Comparison of ENCODE assay signal across 32 cellular contexts in genomic region chr5:154485092-154485491, GRCh38. TPM values are rescaled to one million over a fixed set of nuclear protein-coding genes. Genes with fewer than 3 reads are reported as not detected.
A peak's percentile ranks its signal among the peaks of the same experiment; 100 is the strongest.
DNase-seq lines count a peak whose midpoint lies in the region; ATAC-seq, FAIRE-seq and TF ChIP-seq lines count a peak whose summit lies in the region.
"Had no signal": no experiment of that assay in that cellular context is flagged by ENCODE, and none has a peak within 500 bp of the region (broad histone marks: within the 10 kb centered on the region; RNA-seq: fewer than 3 reads in every experiment).

No MANE protein-coding gene starts in this region.

- H3K4me1 ChIP-seq in HUES6 (ENCODE audit: control insufficient read depth, insufficient read depth, low read length) = peaks cover 68% of the 10 kb centered on the region
- H3K4me1 ChIP-seq in neural progenitor cell = peaks cover 7% of the 10 kb centered on the region
- H3K4me1 ChIP-seq in CD8-positive, alpha-beta memory T cell (ENCODE audit: insufficient read depth, low read length) = no peaks in the 10 kb centered on the region
- peaks cover 13% of the 10 kb centered on the region for H3K4me1 ChIP-seq in psoas muscle
- H3K4me1 ChIP-seq in body of pancreas = peaks cover 25% of the 10 kb centered on the region

- no peak for TF ChIP-seq POLR2A in body of pancreas (IDR thresholded peaks at IDR 0.05)

- CTCF ChIA-PET in CD8-positive, alpha-beta memory T cell (lab: Charles Lee) = interaction anchor here (1.2 kb wide), 1 partner anchor 18 kb away, joined by 4 read pairs; no protein-coding TSS in a partner anchor
- CTCF ChIA-PET in activated CD8-positive, alpha-beta memory T cell treated with anti-CD3 and anti-CD28 coated beads, Interleukin-2, amount 10 ng/mL, durations not matched to agents 7 days and 5 days (lab: Charles Lee) = interaction anchor here (1.1 to 1.5 kb wide), 2 partner anchors 12 to 17 kb away, joined by 3 to 4 read pairs; no protein-coding TSS in a partner anchor

- H3K4me1 Mint-ChIP-seq in neural progenitor cell = peaks cover 13% of the 10 kb centered on the region
- peaks cover 11 to 27% (median 22%) of the 10 kb centered on the region in 3 donors for H3K4me1 Mint-ChIP-seq in CD8-positive, alpha-beta memory T cell
- H3K4me1 Mint-ChIP-seq in activated CD8-positive, alpha-beta memory T cell treated with anti-CD3 and anti-CD28 coated beads, Interleukin-2, amount 10 ng/mL, durations not matched to agents 7 days and 5 days = peaks cover 8% of the 10 kb centered on the region
- H3K4me1 Mint-ChIP-seq: activated naive CD4-positive, alpha-beta T cell treated with anti-CD3 and anti-CD28 coated beads, Interleukin-2, amount 10 ng/mL, durations not matched to agents 7 days and 5 days had no signal

- no peaks in the 10 kb centered on the region for H3K79me2 ChIP-seq in neural progenitor cell (ENCODE audit: low read depth)

- H3F3A ChIP-seq in neural progenitor cell (ENCODE audit: low read depth) = peaks cover 17% of the 10 kb centered on the region

- H3K27me3 ChIP-seq in HUES6 (ENCODE audit: control insufficient read depth, insufficient read depth, low read length) (peaks cover 96% of the 10 kb centered on the region), neural progenitor cell (peaks cover 100% of the 10 kb centered on the region), psoas muscle (ENCODE audit: insufficient read depth in 3 of 3, low read length in 2 of 3) (peaks cover 3 to 97% (median 53%) of the 10 kb centered on the region in 3 donors), body of pancreas (peaks cover 5 to 74% of the 10 kb centered on the region in 2 donors)
- peaks cover 64% of the 10 kb centered on the region for H3K27me3 ChIP-seq in CD8-positive, alpha-beta memory T cell (ENCODE audit: insufficient read depth, low read length, poor library complexity, severe bottlenecking)

- no peak for ATAC-seq in activated CD8-positive, alpha-beta memory T cell treated with anti-CD3 and anti-CD28 coated beads, Interleukin-2, amount 10 ng/mL, durations not matched to agents 7 days and 5 days
- no peak for ATAC-seq in psoas muscle
- ATAC-seq in body of pancreas = no peak
- ATAC-seq: gastrocnemius medialis, mucosa of descending colon had no signal

- TF ChIP-seq CTCF in neural progenitor cell (IDR thresholded peaks at IDR 0.05) (no peak), psoas muscle (IDR thresholded peaks at IDR 0.05) (no peak), body of pancreas (IDR thresholded peaks at IDR 0.05) (no peak)

- H3K4me2 ChIP-seq in neural progenitor cell = no peak overlapping the region
- H3K4me2 ChIP-seq: KMS-11 had no signal

- peaks cover 71% of the 10 kb centered on the region for H4K20me1 ChIP-seq in neural progenitor cell (ENCODE audit: low read depth)

- no peak overlapping the region for H3K4me3 Mint-ChIP-seq in neural progenitor cell
- H3K4me3 Mint-ChIP-seq in CD8-positive, alpha-beta memory T cell = no peak overlapping the region
- H3K4me3 Mint-ChIP-seq in activated CD8-positive, alpha-beta memory T cell treated with anti-CD3 and anti-CD28 coated beads, Interleukin-2, amount 10 ng/mL, durations not matched to agents 7 days and 5 days = no peak overlapping the region
- H3K4me3 Mint-ChIP-seq: activated CD4-positive, alpha-beta T cell treated with anti-CD3 and anti-CD28 coated beads, Interleukin-2, amount 10 ng/mL, durations not matched to agents 24 days and 14 days; activated naive CD4-positive, alpha-beta T cell treated with anti-CD3 and anti-CD28 coated beads, Interleukin-2, amount 10 ng/mL, durations not matched to agents 7 days and 5 days; CD4-positive, CD25-positive, alpha-beta regulatory T cell; neural crest cell; T-helper 1 cell treated with Interleukin-12 subunit alpha and Interleukin-12 subunit beta and Interleukin-4 antibody, amounts not matched to agents 30 μg/mL and 1 μg/mL, for 36 hours had no signal

- H3K9ac ChIP-seq in HUES6 (ENCODE audit: low read length) = peak overlapping the region; percentile 7
- H3K9ac ChIP-seq in neural progenitor cell = no peak overlapping the region
- H3K9ac ChIP-seq: KMS-11 had no signal

- H3K27me3 Mint-ChIP-seq in neural progenitor cell (ENCODE audit: insufficient read depth, low read depth) = peaks cover 83% of the 10 kb centered on the region
- H3K27me3 Mint-ChIP-seq in CD8-positive, alpha-beta memory T cell = peaks cover 77 to 88% of the 10 kb centered on the region in 2 donors
- peaks cover 87% of the 10 kb centered on the region for H3K27me3 Mint-ChIP-seq in activated CD8-positive, alpha-beta memory T cell treated with anti-CD3 and anti-CD28 coated beads, Interleukin-2, amount 10 ng/mL, durations not matched to agents 7 days and 5 days

- H3K9me3 Mint-ChIP-seq in neural progenitor cell = no peaks in the 10 kb centered on the region
- H3K9me3 Mint-ChIP-seq in CD8-positive, alpha-beta memory T cell = no peaks in the 10 kb centered on the region
- no peaks in the 10 kb centered on the region for H3K9me3 Mint-ChIP-seq in activated CD8-positive, alpha-beta memory T cell treated with anti-CD3 and anti-CD28 coated beads, Interleukin-2, amount 10 ng/mL, durations not matched to agents 7 days and 5 days (ENCODE audit: low read depth)
- H3K9me3 Mint-ChIP-seq: activated naive CD4-positive, alpha-beta T cell treated with anti-CD3 and anti-CD28 coated beads, Interleukin-2, amount 10 ng/mL, durations not matched to agents 7 days and 5 days; neural crest cell; T-helper 1 cell treated with Interleukin-12 subunit alpha and Interleukin-12 subunit beta and Interleukin-4 antibody, amounts not matched to agents 30 μg/mL and 1 μg/mL, for 36 hours had no signal

- peak; percentile 16 for DNase-seq in DMS79 (lab: John Stamatoyannopoulos, UW)
- DNase-seq in neural progenitor cell (ENCODE audit: low spot score) = peak; percentile 18
- no peak for DNase-seq in CD8-positive, alpha-beta memory T cell
- no peak for DNase-seq in activated CD8-positive, alpha-beta memory T cell treated with anti-CD3 and anti-CD28 coated beads, Interleukin-2, amount 10 ng/mL, durations not matched to agents 7 days and 5 days
- DNase-seq in psoas muscle = no peak
- no peak for DNase-seq in body of pancreas
- DNase-seq: activated CD4-positive, alpha-beta T cell treated with anti-CD3 and anti-CD28 coated beads, Interleukin-2, amount 10 ng/mL, durations not matched to agents 24 days and 14 days; activated naive CD4-positive, alpha-beta T cell treated with anti-CD3 and anti-CD28 coated beads, Interleukin-2, amount 10 ng/mL, durations not matched to agents 7 days and 5 days; activated T-cell treated with anti-CD3 and anti-CD28 coated beads, Interleukin-2, amount 50 U/mL, for 48 hours; amygdala; CD4-positive, CD25-positive, alpha-beta regulatory T cell; DMS153; gastrocnemius medialis; GF-D8; GOT3; islet precursor cell; left ventricle myocardium superior; mucosa of descending colon; NCI-H2029; NCI-H510A treated with DMSO at 0.1 percent for 48 hours; stomach; tibial artery had no signal

- no peak overlapping the region for H2AFZ ChIP-seq in neural progenitor cell (replicated peaks)

- 0 to 4% (median 3%) methylated on average over 2 of the region's 2 CpGs for WGBS in psoas muscle, 3 donors
- WGBS in body of pancreas, 2 donors = 9 to 10% methylated on average over 2 of the region's 2 CpGs

- intact Hi-C loops in psoas muscle (cut with DNase I) = no loop called here
- intact Hi-C loops in body of pancreas (cut with DNase I) = no loop called here

- H3K4me3 ChIP-seq in HUES6 (ENCODE audit: low read depth, low read length) (peak overlapping the region; percentile 68; the same call in 1 of the 2 replicates), neural progenitor cell (no peak overlapping the region), psoas muscle (no peak overlapping the region), body of pancreas (no peak overlapping the region)
- H3K4me3 ChIP-seq in CD8-positive, alpha-beta memory T cell (ENCODE audit: low read length) = no peak overlapping the region
- H3K4me3 ChIP-seq: coronary artery, gastrocnemius medialis, mucosa of descending colon, stomach, tibial artery had no signal

- H3K27ac ChIP-seq in HUES6 (ENCODE audit: low read depth, low read length) (no peak overlapping the region), neural progenitor cell (no peak overlapping the region), psoas muscle (no peak overlapping the region), body of pancreas (no peak overlapping the region)
- H3K27ac ChIP-seq in CD8-positive, alpha-beta memory T cell (ENCODE audit: low read depth, low read length) = no peak overlapping the region
- H3K27ac ChIP-seq: coronary artery, gastrocnemius medialis, KMS-11, stomach, tibial artery had no signal

- FAIRE-seq in TTC549 (lab: Jason Lieb, UNC) = peak; percentile 5
- FAIRE-seq: endometrium, GM18507, RCC 7860 had no signal

- H3K36me3 ChIP-seq in HUES6 (ENCODE audit: control insufficient read depth, insufficient read depth, low read length) (no peaks in the 10 kb centered on the region), neural progenitor cell (no peaks in the 10 kb centered on the region), psoas muscle (ENCODE audit: insufficient read depth in 1 of 2, low read depth in 1 of 2) (no peaks in the 10 kb centered on the region), body of pancreas (replicated peaks in 1 of 2; ENCODE audit: insufficient read depth in 1 of 2, low read depth in 2 of 2) (no peaks in the 10 kb centered on the region)
- no peaks in the 10 kb centered on the region for H3K36me3 ChIP-seq in CD8-positive, alpha-beta memory T cell (ENCODE audit: insufficient read depth, low read length)
- H3K36me3 ChIP-seq: gastrocnemius medialis, stomach, tibial artery had no signal

- H3K36me3 Mint-ChIP-seq in neural progenitor cell = no peaks in the 10 kb centered on the region
- H3K36me3 Mint-ChIP-seq in CD8-positive, alpha-beta memory T cell = no peaks in the 10 kb centered on the region
- no peaks in the 10 kb centered on the region for H3K36me3 Mint-ChIP-seq in activated CD8-positive, alpha-beta memory T cell treated with anti-CD3 and anti-CD28 coated beads, Interleukin-2, amount 10 ng/mL, durations not matched to agents 7 days and 5 days
- H3K36me3 Mint-ChIP-seq: activated naive CD4-positive, alpha-beta T cell treated with anti-CD3 and anti-CD28 coated beads, Interleukin-2, amount 10 ng/mL, durations not matched to agents 7 days and 5 days; CD4-positive, CD25-positive, alpha-beta regulatory T cell had no signal

- no peak overlapping the region for H3K27ac Mint-ChIP-seq in neural progenitor cell
- no peak overlapping the region for H3K27ac Mint-ChIP-seq in CD8-positive, alpha-beta memory T cell
- no peak overlapping the region for H3K27ac Mint-ChIP-seq in activated CD8-positive, alpha-beta memory T cell treated with anti-CD3 and anti-CD28 coated beads, Interleukin-2, amount 10 ng/mL, durations not matched to agents 7 days and 5 days
- H3K27ac Mint-ChIP-seq: activated naive CD4-positive, alpha-beta T cell treated with anti-CD3 and anti-CD28 coated beads, Interleukin-2, amount 10 ng/mL, durations not matched to agents 7 days and 5 days; CD4-positive, CD25-positive, alpha-beta regulatory T cell; T-helper 1 cell treated with Interleukin-12 subunit alpha and Interleukin-12 subunit beta and Interleukin-4 antibody, amounts not matched to agents 30 μg/mL and 1 μg/mL, for 36 hours had no signal

- POLR2A ChIA-PET in CD8-positive, alpha-beta memory T cell (lab: Charles Lee) = interaction anchor here (0.7 kb wide), 1 partner anchor 123 kb away, joined by 3 read pairs; no protein-coding TSS in a partner anchor

- H3K9me3 ChIP-seq in HUES6 (ENCODE audit: control insufficient read depth, insufficient read depth, low read depth, low read length) = no peaks in the 10 kb centered on the region
- H3K9me3 ChIP-seq in neural progenitor cell (ENCODE audit: low read depth) = no peaks in the 10 kb centered on the region
- no peaks in the 10 kb centered on the region for H3K9me3 ChIP-seq in CD8-positive, alpha-beta memory T cell (ENCODE audit: low read length)
- H3K9me3 ChIP-seq in psoas muscle = no peaks in the 10 kb centered on the region
- H3K9me3 ChIP-seq in body of pancreas = no peaks in the 10 kb centered on the region
- H3K9me3 ChIP-seq: gastrocnemius medialis, mucosa of descending colon, stomach, tibial artery had no signal

RNA-seq across cellular contexts. Expression of gene HAND1, which starts 7.1 kb away (rescaled TPM):
- total RNA-seq in neural progenitor cell (ENCODE audit: low replicate concordance) (not detected in 2 replicates), psoas muscle (not detected), body of pancreas (not detected)
- total RNA-seq in CD8-positive, alpha-beta memory T cell = not detected
- polyA plus RNA-seq in CD8-positive, alpha-beta memory T cell = not detected
- not detected for total RNA-seq in activated CD8-positive, alpha-beta memory T cell treated with anti-CD3 and anti-CD28 coated beads, Interleukin-2, amount 10 ng/mL, durations not matched to agents 7 days and 5 days
- polyA plus RNA-seq in psoas muscle = not detected
- total RNA-seq: activated CD4-positive, alpha-beta T cell treated with anti-CD3 and anti-CD28 coated beads, Interleukin-2, amount 10 ng/mL, durations not matched to agents 24 days and 14 days; CD4-positive, CD25-positive, alpha-beta regulatory T cell; gastrocnemius medialis; neural crest cell; SK-MEL-5 had no signal
- polyA plus RNA-seq: CD4-positive, CD25-positive, alpha-beta regulatory T cell; stomach had no signal

RNA-seq across cellular contexts. Expression of gene SAP30L, which starts 39.3 kb away (rescaled TPM):
- total RNA-seq in neural progenitor cell (ENCODE audit: low replicate concordance) = 13.2 and 24.8 TPM in 2 replicates
- total RNA-seq in CD8-positive, alpha-beta memory T cell = 10 to 100 TPM; 35.1 to 37.9 TPM
- polyA plus RNA-seq in CD8-positive, alpha-beta memory T cell = 37.9 TPM
- 10 to 100 TPM; 40.3 to 42.7 TPM for total RNA-seq in activated CD8-positive, alpha-beta memory T cell treated with anti-CD3 and anti-CD28 coated beads, Interleukin-2, amount 10 ng/mL, durations not matched to agents 7 days and 5 days
- total RNA-seq in psoas muscle = 10 to 100 TPM; 22.7 to 35.7 (median 29.8) TPM
- 10 to 100 TPM in 2 of 3 donors, 1 to 10 TPM in 1; 9.2 to 31.5 (median 11.3) TPM for polyA plus RNA-seq in psoas muscle
- 10 to 100 TPM; 11.7 to 15.5 TPM for total RNA-seq in body of pancreas

Comparison
In these comparisons a context has a peak if more than half of its experiments do, and no peak if none do; other contexts are left out.
1. DNase-seq: peak in DMS79 (single experiment) and neural progenitor cell (single experiment); none in CD8-positive, alpha-beta memory T cell (0 of 5), activated CD8-positive, alpha-beta memory T cell treated with anti-CD3 and anti-CD28 coated beads, Interleukin-2, amount 10 ng/mL, durations not matched to agents 7 days and 5 days (single experiment), psoas muscle (0 of 2) and body of pancreas (0 of 4).